10 cellular contexts compared by ENCODE assay signal in the genomic region with DNA sequence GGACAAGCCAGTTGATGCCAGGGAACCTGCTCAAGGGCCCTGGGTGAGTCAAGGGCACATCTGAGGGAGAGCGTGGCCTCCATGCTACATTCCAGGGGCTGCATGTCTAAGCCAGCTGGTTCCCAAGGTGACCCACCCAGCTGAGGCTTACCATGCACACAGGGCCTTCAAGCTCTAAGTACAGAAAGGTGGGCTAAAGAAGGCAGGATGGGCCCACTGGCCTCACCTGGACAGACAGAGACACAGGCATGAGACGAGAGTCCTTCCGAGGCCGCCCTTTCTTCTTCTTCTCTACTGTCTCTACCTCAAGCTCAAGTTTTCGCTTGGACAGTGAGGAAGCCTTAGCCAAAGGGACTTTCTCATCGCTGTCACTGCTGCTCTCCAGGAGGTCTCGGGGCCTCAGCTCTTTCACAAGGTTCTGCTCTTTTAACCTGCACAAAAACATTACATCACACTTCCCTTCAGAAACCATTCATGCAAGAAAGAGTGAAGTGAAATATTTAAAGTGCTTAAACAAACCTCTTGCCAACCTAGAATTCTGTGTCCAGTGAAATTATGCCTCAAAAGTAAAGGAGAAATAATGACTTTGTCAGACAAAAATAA.
DNase-seq lines count a peak whose midpoint lies in the region; ATAC-seq, FAIRE-seq and TF ChIP-seq lines count a peak whose summit lies in the region.
"Had no signal": no experiment of that assay in that cellular context is flagged by ENCODE, and none has a peak within 500 bp of the region (broad histone marks: within the 10 kb centered on the region; RNA-seq: fewer than 3 reads in every experiment).

No MANE protein-coding gene starts in this region.

- in situ Hi-C loops in HepG2 (cut with HindIII; ENCODE audit: extremely low pct_ligation_motif_present, low pct_unique_long_range_greater_than_20kb), result no loop called here

- no peaks in the 10 kb centered on the region for H3K9me3 ChIP-seq in HepG2 (ENCODE audit: low read length)

- CTCF ChIA-PET in HepG2 (lab: Yijun Ruan, JAX; ENCODE audit: low intra/inter-chr PET ratio, low total read pairs), result no interaction called here

- H3K4me2 ChIP-seq in HepG2 (ENCODE audit: low read depth, low read length), result no peak overlapping the region

- FAIRE-seq in HepG2 (lab: Jason Lieb, UNC), result no peak
- FAIRE-seq: A204.1 had no signal

- H3K4me1 ChIP-seq in HepG2 (ENCODE audit: insufficient read depth, low read length), result no peaks in the 10 kb centered on the region

- H3K27me3 Mint-ChIP-seq in activated T-cell treated with anti-CD3 and anti-CD28 coated beads, Interleukin-2, amount 50 U/mL, for 72 hours (ENCODE audit: low read depth), result no peaks in the 10 kb centered on the region

- H3K9ac ChIP-seq in HepG2 (ENCODE audit: insufficient read depth, low read depth, low read length), result no peak overlapping the region

- H3K27ac Mint-ChIP-seq in activated T-cell treated with anti-CD3 and anti-CD28 coated beads, Interleukin-2, amount 50 U/mL, for 72 hours, result peak overlapping the region; percentile 64

- no peak for TF ChIP-seq RAD21 in HepG2 (CRISPR knock-in tag; IDR thresholded peaks at IDR 0.05)

- no peak for TF ChIP-seq POLR2A in HepG2 (IDR thresholded peaks at IDR 0.05; ENCODE audit: insufficient read depth in 1 of 2, low read depth in 2 of 2, low read length in 2 of 2)

- POLR2A ChIA-PET in HepG2 (lab: Yijun Ruan, JAX), result no interaction called here

- intact Hi-C loops in sciatic nerve (cut with DNase I) (no loop called here), HepG2 (cut with micrococcal nuclease; ENCODE audit: unreplicated experiment) (no loop called here)

- no peak for TF ChIP-seq EP300 in HepG2 (IDR thresholded peaks at IDR 0.05; ENCODE audit: low read depth in 2 of 2, low read length in 2 of 2)
- TF ChIP-seq EP300 in HepG2 (CRISPR knock-in tag; IDR thresholded peaks at IDR 0.05; ENCODE audit: borderline replicate concordance), result no peak

- no peaks in the 10 kb centered on the region for H3K79me2 ChIP-seq in HepG2 (ENCODE audit: insufficient read depth, low read length)

- H3K4me1 Mint-ChIP-seq in activated T-cell treated with anti-CD3 and anti-CD28 coated beads, Interleukin-2, amount 50 U/mL, for 72 hours (ENCODE audit: low read depth), result no peaks in the 10 kb centered on the region

- no peak for DNase-seq in activated T-cell treated with anti-CD3 and anti-CD28 coated beads, Interleukin-2, amount 50 U/mL, for 72 hours
- DNase-seq in activated T-cell treated with anti-CD3 and anti-CD28 coated beads for 4 hours (no peak), SIG-M5 treated with dmso at 0.1 percent for 504 hours (lab: John Stamatoyannopoulos, UW; ENCODE audit: unreplicated experiment) (peak; percentile 89), GDM1 (lab: John Stamatoyannopoulos, UW) (no peak), substantia nigra (lab: John Stamatoyannopoulos, UW) (no peak), sciatic nerve (ENCODE audit: low spot score) (no peak), HepG2 (ENCODE audit: low spot score) (no peak)
- DNase-seq: OCI-M1 had no signal

- H3K27ac ChIP-seq in substantia nigra (ENCODE audit: low read depth, low read length, poor library complexity, severe bottlenecking) (no peak overlapping the region), HepG2 (ENCODE audit: extremely low read length, insufficient read depth, low read length) (no peak overlapping the region)

- H4K20me1 ChIP-seq in HepG2 (ENCODE audit: insufficient read depth, low read length), result no peaks in the 10 kb centered on the region

- H3K36me3 ChIP-seq in HepG2 (replicated peaks in 1 of 2; ENCODE audit: control insufficient read depth in 1 of 2, insufficient read depth in 2 of 2, low read length in 2 of 2), result peaks cover 38 to 85% of the 10 kb centered on the region in 2 experiments

- WGBS in HepG2 (ENCODE audit: low lambda C conversion rate), result 96% methylated on average over 6 of the region's 7 CpGs

- no peaks in the 10 kb centered on the region for H3K9me3 Mint-ChIP-seq in activated T-cell treated with anti-CD3 and anti-CD28 coated beads, Interleukin-2, amount 50 U/mL, for 72 hours

- no peak overlapping the region for H3K4me3 ChIP-seq in HepG2 (replicated peaks in 1 of 3; ENCODE audit: insufficient read depth in 1 of 3, low read depth in 2 of 3, low read length in 3 of 3)

- TF ChIP-seq CTCF in HepG2 (CRISPR knock-in tag; IDR thresholded peaks at IDR 0.05), result no peak

- no TSS peak for BruUV-seq in HepG2 (replicated peaks; lab: Mats Ljungman, UMichigan)

- no peak overlapping the region for H3K4me3 Mint-ChIP-seq in activated T-cell treated with anti-CD3 and anti-CD28 coated beads, Interleukin-2, amount 50 U/mL, for 72 hours

- no peak for ATAC-seq in activated T-cell treated with anti-CD3 and anti-CD28 coated beads, Interleukin-2, amount 50 U/mL, for 72 hours (replicated peaks in 1 of 2)
- ATAC-seq in HG02981 (IDR thresholded peaks at IDR 0.05; ENCODE audit: unreplicated experiment) (peak; percentile 68), sciatic nerve (no peak), HepG2 (no peak)

- H2AFZ ChIP-seq in HepG2 (ENCODE audit: low read length), result no peak overlapping the region

- peaks cover 4 to 16% of the 10 kb centered on the region in 2 donors for H3K36me3 Mint-ChIP-seq in activated T-cell treated with anti-CD3 and anti-CD28 coated beads, Interleukin-2, amount 50 U/mL, for 72 hours (ENCODE audit: insufficient read depth in 2 of 2)

- no peaks in the 10 kb centered on the region for H3K27me3 ChIP-seq in HepG2 (ENCODE audit: control insufficient read depth in 1 of 2, insufficient read depth in 2 of 2, low read length in 2 of 2)

TF ChIP-seq in HepG2, 621 proteins besides CTCF, POLR2A, EP300 and RAD21:
- TF ChIP-seq ZNF768 (CRISPR knock-in tag; IDR thresholded peaks at IDR 0.05), result no peak
- TF ChIP-seq ZNF253 (CRISPR knock-in tag; IDR thresholded peaks at IDR 0.05; ENCODE audit: borderline replicate concordance), result no peak
- TF ChIP-seq SP1 (IDR thresholded peaks at IDR 0.05), result no peak
- TF ChIP-seq SP1 (CRISPR knock-in tag; IDR thresholded peaks at IDR 0.05), result no peak
- no peak for TF ChIP-seq RARG (CRISPR knock-in tag; IDR thresholded peaks at IDR 0.05; ENCODE audit: low read depth)
- TF ChIP-seq ZNF296 (CRISPR knock-in tag; conservative IDR thresholded peaks at IDR 0.05), result no peak
- TF ChIP-seq TBX2 (CRISPR knock-in tag; IDR thresholded peaks at IDR 0.05; ENCODE audit: borderline replicate concordance), result no peak
- no peak for TF ChIP-seq ZNF577 (CRISPR knock-in tag; IDR thresholded peaks at IDR 0.05; ENCODE audit: borderline replicate concordance, low read depth)
- TF ChIP-seq MEF2D (CRISPR knock-in tag; IDR thresholded peaks at IDR 0.05), result no peak
